Comparison of ENCODE assay signal across 33 cellular contexts in genomic region chr13:31869582-31869981, GRCh38.
"Had no signal": no experiment of that assay in that cellular context is flagged by ENCODE, and none has a peak within 500 bp of the region (broad histone marks: within the 10 kb centered on the region; RNA-seq: fewer than 3 reads in every experiment).

No MANE protein-coding gene starts in this region.

- H3K27me3 ChIP-seq: adrenal gland, ascending aorta, body of pancreas, brain microvascular endothelial cell, breast epithelium, cardiac muscle cell had no signal

- ATAC-seq: activated naive CD4-positive, alpha-beta T cell treated with anti-CD3 and anti-CD28 coated beads, Interleukin-2, amount 50 U/mL, for 72 hours; activated naive CD8-positive, alpha-beta T cell treated with anti-CD3 and anti-CD28 coated beads, Interleukin-2, amount 50 U/mL, for 24 hours; activated T-cell treated with anti-CD3 and anti-CD28 coated beads, Interleukin-2, amount 50 U/mL, for 4 hours; activated T-cell treated with anti-CD3 and anti-CD28 coated beads, Interleukin-2, amount 50 U/mL, for 72 hours; activated T-helper 17 cell treated with anti-CD3 and anti-CD28 coated beads, Interleukin-2, amount 50 U/mL, for 72 hours; body of pancreas had no signal

- H3K27ac ChIP-seq: adrenal gland, ascending aorta, body of pancreas, brain microvascular endothelial cell, breast epithelium, cardiac muscle cell had no signal

- H3K4me1 ChIP-seq: adrenal gland, body of pancreas, breast epithelium had no signal

- DNase-seq: activated effector memory CD4-positive, alpha-beta T cell treated with anti-CD3 and anti-CD28 coated beads, Interleukin-2, amount 50 U/mL, for 16 hours; activated effector memory CD4-positive, alpha-beta T cell treated with Interleukin-2 at 50 U/mL for 16 hours; activated gamma-delta T cell; activated gamma-delta T cell treated with Interleukin-2 at 50 U/mL for 16 hours; activated naive CD4-positive, alpha-beta T cell; activated naive CD4-positive, alpha-beta T cell treated with anti-CD3 and anti-CD28 coated beads for 36 hours; activated naive CD4-positive, alpha-beta T cell treated with anti-CD3 and anti-CD28 coated beads, Interleukin-2, amount 10 ng/mL, durations not matched to agents 7 days and 5 days; activated naive CD4-positive, alpha-beta T cell treated with anti-CD3 and anti-CD28 coated beads, Interleukin-2, amount 50 U/mL, for 16 hours; activated naive CD4-positive, alpha-beta T cell treated with Interleukin-2 at 50 U/mL for 16 hours; activated naive CD8-positive, alpha-beta T cell treated with anti-CD3 and anti-CD28 coated beads for 36 hours; activated naive CD8-positive, alpha-beta T cell treated with anti-CD3 and anti-CD28 coated beads, Interleukin-2, amount 10 ng/mL, durations not matched to agents 7 days and 5 days; activated naive CD8-positive, alpha-beta T cell treated with anti-CD3 and anti-CD28 coated beads, Interleukin-2, amount 50 U/mL, for 24 hours; activated T-cell treated with anti-CD3 and anti-CD28 coated beads, Interleukin-2, amount 50 U/mL, for 24 hours; activated T-cell treated with anti-CD3 and anti-CD28 coated beads, Interleukin-2, amount 50 U/mL, for 4 hours; activated T-cell treated with anti-CD3 and anti-CD28 coated beads, Interleukin-2, amount 50 U/mL, for 48 hours; activated T-cell treated with anti-CD3 and anti-CD28 coated beads, Interleukin-2, amount 50 U/mL, for 72 hours; adrenal gland; amniotic stem cell; amygdala; anterior cingulate cortex; aorta; body of pancreas; brain microvascular endothelial cell; caudate nucleus; central memory CD4-positive, alpha-beta T cell; cerebellar nuclear complex had no signal

- H3K36me3 ChIP-seq: adrenal gland, ascending aorta, brain microvascular endothelial cell, breast epithelium, cardiac muscle cell had no signal

- H3K4me3 ChIP-seq: adrenal gland, ascending aorta, body of pancreas, breast epithelium, cardiac muscle cell had no signal

- H3K9me3 ChIP-seq: adrenal gland, ascending aorta, body of pancreas, breast epithelium had no signal

- FAIRE-seq: astrocyte, colon had no signal
